ENCODE assay signal across 8 cellular contexts in the genomic region with DNA sequence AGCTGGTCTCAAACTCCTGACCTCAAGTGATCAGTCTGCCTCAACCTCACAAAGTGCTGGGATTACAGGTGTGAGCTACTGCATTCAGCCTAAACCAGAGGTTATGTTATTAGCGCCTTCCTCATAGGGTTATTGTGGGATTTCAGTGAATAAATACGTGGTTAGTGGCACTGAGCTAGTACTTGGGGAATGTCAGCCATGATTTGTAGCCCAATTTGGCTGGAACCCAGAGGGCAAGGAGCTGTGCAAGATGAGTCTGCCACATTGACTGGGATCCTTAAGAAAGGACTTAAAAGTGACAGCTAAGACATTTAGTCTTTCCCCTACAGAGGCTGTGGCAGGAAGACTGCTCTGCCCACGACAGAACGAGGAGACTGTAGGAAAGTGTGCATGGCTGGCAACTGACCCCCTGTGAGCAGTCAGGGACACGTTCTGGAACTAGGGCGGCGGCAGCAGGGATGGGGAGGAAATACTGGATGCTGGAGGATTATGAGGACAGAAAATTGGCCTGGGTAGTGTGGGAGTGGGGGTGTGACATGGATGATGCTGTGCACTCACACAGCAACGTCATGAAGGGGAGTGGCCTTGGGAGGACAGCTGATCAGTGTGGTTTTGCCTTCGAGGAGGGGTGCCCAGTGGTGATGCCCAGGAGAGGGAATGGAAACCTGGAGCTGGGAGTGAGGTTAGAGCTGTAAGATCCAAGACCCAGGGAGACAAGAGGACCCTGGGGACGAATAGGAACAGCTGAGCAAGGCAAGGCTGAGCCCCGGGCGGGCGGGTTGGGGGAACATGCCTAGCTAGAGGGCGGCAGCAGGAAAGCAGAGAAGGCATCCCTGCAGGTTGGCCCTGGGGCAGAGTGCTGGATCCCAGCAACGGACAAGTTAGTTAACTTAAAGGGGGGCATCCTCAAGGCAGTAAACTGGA. TPM values are rescaled to one million over a fixed set of nuclear protein-coding genes. Genes with fewer than 3 reads are reported as not detected.
DNase-seq lines count a peak whose midpoint lies in the region; ATAC-seq and TF ChIP-seq lines count a peak whose summit lies in the region.

No MANE protein-coding gene starts in this region.

- H3K36me3 ChIP-seq in RWPE2 (ENCODE audit: low read depth) = no peaks in the 10 kb centered on the region
- no peaks in the 10 kb centered on the region for H3K36me3 ChIP-seq in adipocyte (ENCODE audit: control insufficient read depth, insufficient read depth, low read length, severe bottlenecking)
- no peaks in the 10 kb centered on the region for H3K36me3 ChIP-seq in osteoblast (ENCODE audit: insufficient read depth, low read length)
- H3K36me3 ChIP-seq in vagina = no peaks in the 10 kb centered on the region

- peak overlapping the region; percentile 68 for H3K4me3 Mint-ChIP-seq in Calu3 (ENCODE audit: low read depth, unreplicated experiment)

- no peaks in the 10 kb centered on the region for H4K20me1 ChIP-seq in osteoblast (ENCODE audit: insufficient read depth, low read length)

- peak overlapping the region; percentile 68 for H3K27ac Mint-ChIP-seq in Calu3 (ENCODE audit: unreplicated experiment)

- BruUV-seq in Calu3 (replicated peaks; lab: Mats Ljungman, UMichigan) = no TSS peak

- H3K27me3 ChIP-seq in RWPE2 (ENCODE audit: insufficient read depth, poor library complexity, severe bottlenecking) (no peaks in the 10 kb centered on the region), adipocyte (replicated peaks; ENCODE audit: control insufficient read depth, insufficient read depth, low read length) (no peaks in the 10 kb centered on the region), osteoblast (ENCODE audit: insufficient read depth, low read length) (no peaks in the 10 kb centered on the region), vagina (no peaks in the 10 kb centered on the region)

- H3K4me1 ChIP-seq in RWPE2 (ENCODE audit: insufficient read depth, poor library complexity, severe bottlenecking) = peaks cover 8% of the 10 kb centered on the region
- H3K4me1 ChIP-seq in adipocyte (ENCODE audit: control insufficient read depth, insufficient read depth, low read length) = peaks cover 38% of the 10 kb centered on the region
- H3K4me1 ChIP-seq in osteoblast (ENCODE audit: insufficient read depth, low read length) = peaks cover 17% of the 10 kb centered on the region
- peaks cover 37% of the 10 kb centered on the region for H3K4me1 ChIP-seq in vagina

- intact Hi-C loops in Calu3 (cut with micrococcal nuclease; ENCODE audit: unreplicated experiment) (loop anchor here (5.0 kb wide), 1 partner anchor 70 kb away; no protein-coding TSS in a partner anchor), head of caudate nucleus (cut with DNase I) (loop anchor here (5.0 kb wide), 1 partner anchor 70 kb away; no protein-coding TSS in a partner anchor), vagina (cut with DNase I) (loop anchor here (10.0 kb wide), 1 partner anchor 67 kb away; no protein-coding TSS in a partner anchor)

- TF ChIP-seq POLR2A in vagina (IDR thresholded peaks at IDR 0.05) = peak in 1 of 2 donors; percentile 11

- H3K79me2 ChIP-seq in osteoblast (ENCODE audit: insufficient read depth, low read length) = no peaks in the 10 kb centered on the region

- peaks cover 42% of the 10 kb centered on the region for H3K36me3 Mint-ChIP-seq in Calu3 (ENCODE audit: insufficient read depth, unreplicated experiment)

- peak; percentile 65 for DNase-seq in Calu3
- DNase-seq in LoVo (ENCODE audit: low spot score) = peak; percentile 6
- no peak for DNase-seq in RWPE2 (ENCODE audit: low spot score)
- peak; percentile 89 for DNase-seq in adipocyte (ENCODE audit: low read depth)
- peak; percentile 70 to 95 (median 88) for DNase-seq in head of caudate nucleus
- DNase-seq in osteoblast (ENCODE audit: insufficient read length, low spot score, missing footprints) = peak; percentile 96
- DNase-seq in vagina (ENCODE audit: extremely low spot score in 2 of 2) = peak in 1 of 2 donors; percentile 94
- DNase-seq in islet precursor cell = no peak

- H3K27me3 Mint-ChIP-seq in Calu3 (ENCODE audit: unreplicated experiment) = peaks cover 16% of the 10 kb centered on the region

- peak overlapping the region; percentile 94 for H2AFZ ChIP-seq in osteoblast (ENCODE audit: low read length)

- H3K9me3 Mint-ChIP-seq in Calu3 (ENCODE audit: low read depth, unreplicated experiment) = no peaks in the 10 kb centered on the region

- H3K9me3 ChIP-seq in RWPE2 (ENCODE audit: severe bottlenecking) (no peaks in the 10 kb centered on the region), adipocyte (ENCODE audit: control insufficient read depth, low read length) (peaks cover 11% of the 10 kb centered on the region), osteoblast (ENCODE audit: low read depth, low read length) (no peaks in the 10 kb centered on the region), vagina (no peaks in the 10 kb centered on the region)

- TF ChIP-seq CTCF in Calu3 (IDR thresholded peaks at IDR 0.05; ENCODE audit: unreplicated experiment) (no peak), RWPE2 (IDR thresholded peaks at IDR 0.05; ENCODE audit: poor library complexity, severe bottlenecking) (no peak), osteoblast (IDR thresholded peaks at IDR 0.05; ENCODE audit: extremely low read depth, low read depth, low read length) (no peak), vagina (IDR thresholded peaks at IDR 0.05) (no peak)

- H3K4me3 ChIP-seq in RWPE2 (ENCODE audit: severe bottlenecking) (peak overlapping the region; percentile 88), adipocyte (ENCODE audit: low read length) (peak overlapping the region; percentile 97), osteoblast (ENCODE audit: insufficient read depth, low read length) (peak overlapping the region; percentile 93), vagina (peak overlapping the region; percentile 44 to 81)

- CTCF ChIA-PET in Calu3 (lab: Charles Lee) = interaction anchor here (0.6 to 1.2 kb wide), 4 partner anchors 16 to 287 kb away, joined by 3 to 6 read pairs (median 4); no protein-coding TSS in a partner anchor

- H3K27ac ChIP-seq in RWPE2 (ENCODE audit: poor library complexity, severe bottlenecking) = no peak overlapping the region
- peak overlapping the region; percentile 96 for H3K27ac ChIP-seq in osteoblast (ENCODE audit: low read depth, low read length)
- peak overlapping the region; percentile 98 for H3K27ac ChIP-seq in vagina

- peaks cover 30% of the 10 kb centered on the region for H3K4me1 Mint-ChIP-seq in Calu3 (ENCODE audit: low read depth, unreplicated experiment)

- H3K9ac ChIP-seq in adipocyte (ENCODE audit: low read length) = peak overlapping the region; percentile 2

- peak overlapping the region; percentile 91 for H3K4me2 ChIP-seq in osteoblast (ENCODE audit: insufficient read depth, low read length)

- ATAC-seq in RWPE2 (ENCODE audit: low read depth) = 0 out of 3 replicates have a peak, but pooled peaks have one; percentile 17

RNA-seq across cellular contexts. Expression of gene ATP5PD, which starts 14.5 kb away (rescaled TPM):
- total RNA-seq in Calu3 (2022) = 288 and 289 TPM in 2 replicates
- total RNA-seq in osteoblast = 240 and 278 TPM in 2 replicates
- total RNA-seq in vagina = 149 TPM

RNA-seq across cellular contexts. Expression of gene KCTD2, which starts 14.8 kb away (rescaled TPM):
- total RNA-seq in Calu3 (2022) (24.4 TPM in 2 replicates), osteoblast (19.7 and 20.3 TPM in 2 replicates), vagina (17.2 TPM)

RNA-seq across cellular contexts. Expression of gene MRPL58, which starts 19.8 kb away (rescaled TPM):
- total RNA-seq in Calu3 (2022) (49.0 and 52.7 TPM in 2 replicates), osteoblast (21.2 and 23.5 TPM in 2 replicates), vagina (33.6 TPM)

RNA-seq across cellular contexts. Expression of gene CDR2L, which starts 44.8 kb away (rescaled TPM):
- total RNA-seq in Calu3 (2022) (39.4 and 48.3 TPM in 2 replicates), osteoblast (15.9 and 16.6 TPM in 2 replicates), vagina (13.5 TPM)

RNA-seq across cellular contexts. Expression of gene SLC16A5, which starts 55.5 kb away (rescaled TPM):
- 124 and 187 TPM in 2 replicates for total RNA-seq in Calu3 (2022)
- total RNA-seq in osteoblast = 16.3 and 19.2 TPM in 2 replicates
- total RNA-seq in vagina = 26.8 TPM

Comparison
In these comparisons a context has a peak if more than half of its experiments do, and no peak if none do; other contexts are left out.
1. DNase-seq: peak in Calu3 (single experiment), LoVo (single experiment), adipocyte (single experiment), head of caudate nucleus (42 of 42) and osteoblast (single experiment); none in RWPE2 (single experiment) and islet precursor cell (single experiment).
2. Peak in every context shown above with its lines, with median percentiles within 50 percentile points of each other: H3K4me3 ChIP-seq.